Comparison of ENCODE assay signal across 1 cellular context in genomic region chr7:122082670-122083069, GRCh38.
TF ChIP-seq lines count a peak whose summit lies in the region.

No MANE protein-coding gene starts in this region.

TF ChIP-seq in WTC11, 78 proteins besides CTCF, POLR2A, EP300 and RAD21 (continued from another document):
- TF ChIP-seq, protein P1, sequence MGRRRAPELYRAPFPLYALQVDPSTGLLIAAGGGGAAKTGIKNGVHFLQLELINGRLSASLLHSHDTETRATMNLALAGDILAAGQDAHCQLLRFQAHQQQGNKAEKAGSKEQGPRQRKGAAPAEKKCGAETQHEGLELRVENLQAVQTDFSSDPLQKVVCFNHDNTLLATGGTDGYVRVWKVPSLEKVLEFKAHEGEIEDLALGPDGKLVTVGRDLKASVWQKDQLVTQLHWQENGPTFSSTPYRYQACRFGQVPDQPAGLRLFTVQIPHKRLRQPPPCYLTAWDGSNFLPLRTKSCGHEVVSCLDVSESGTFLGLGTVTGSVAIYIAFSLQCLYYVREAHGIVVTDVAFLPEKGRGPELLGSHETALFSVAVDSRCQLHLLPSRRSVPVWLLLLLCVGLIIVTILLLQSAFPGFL (CRISPR knock-in tag; IDR thresholded peaks at IDR 0.05; ENCODE audit: borderline replicate concordance) = no peak
- TF ChIP-seq, protein P2, sequence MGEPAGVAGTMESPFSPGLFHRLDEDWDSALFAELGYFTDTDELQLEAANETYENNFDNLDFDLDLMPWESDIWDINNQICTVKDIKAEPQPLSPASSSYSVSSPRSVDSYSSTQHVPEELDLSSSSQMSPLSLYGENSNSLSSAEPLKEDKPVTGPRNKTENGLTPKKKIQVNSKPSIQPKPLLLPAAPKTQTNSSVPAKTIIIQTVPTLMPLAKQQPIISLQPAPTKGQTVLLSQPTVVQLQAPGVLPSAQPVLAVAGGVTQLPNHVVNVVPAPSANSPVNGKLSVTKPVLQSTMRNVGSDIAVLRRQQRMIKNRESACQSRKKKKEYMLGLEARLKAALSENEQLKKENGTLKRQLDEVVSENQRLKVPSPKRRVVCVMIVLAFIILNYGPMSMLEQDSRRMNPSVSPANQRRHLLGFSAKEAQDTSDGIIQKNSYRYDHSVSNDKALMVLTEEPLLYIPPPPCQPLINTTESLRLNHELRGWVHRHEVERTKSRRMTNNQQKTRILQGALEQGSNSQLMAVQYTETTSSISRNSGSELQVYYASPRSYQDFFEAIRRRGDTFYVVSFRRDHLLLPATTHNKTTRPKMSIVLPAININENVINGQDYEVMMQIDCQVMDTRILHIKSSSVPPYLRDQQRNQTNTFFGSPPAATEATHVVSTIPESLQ (CRISPR knock-in tag; IDR thresholded peaks at IDR 0.05) = no peak
- TF ChIP-seq ZNF263 (CRISPR knock-in tag; IDR thresholded peaks at IDR 0.05; ENCODE audit: low read depth) = no peak
